In the genomic region with DNA sequence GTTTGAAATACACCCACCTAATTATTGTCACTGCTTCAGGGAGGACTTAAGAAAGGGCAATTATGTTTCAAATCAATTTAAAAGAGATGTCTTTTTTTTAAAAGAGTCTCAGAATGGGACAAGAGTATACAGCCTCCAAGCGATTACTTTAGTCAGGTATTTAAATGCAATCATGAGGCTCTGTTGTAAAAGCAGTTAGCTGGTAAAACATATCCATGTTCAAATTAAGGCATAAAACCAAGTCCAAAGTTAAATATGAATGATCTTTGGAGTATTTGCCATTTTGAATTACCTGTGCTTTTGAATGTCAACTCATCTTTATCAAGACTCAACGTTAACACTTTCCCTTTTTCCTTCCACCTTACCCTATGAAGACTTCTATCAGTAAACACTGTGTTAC, we compare ENCODE assay signal across 9 cellular contexts. TPM values are rescaled to one million over a fixed set of nuclear protein-coding genes. Genes with fewer than 3 reads are reported as not detected.
"Had no signal": no experiment of that assay in that cellular context is flagged by ENCODE, and none has a peak within 500 bp of the region (broad histone marks: within the 10 kb centered on the region; RNA-seq: fewer than 3 reads in every experiment).

No MANE protein-coding gene starts in this region.

- FAIRE-seq: HTR-8/SVneo, K562 had no signal

- H3K36me3 ChIP-seq: HAP-1 had no signal

- H2AFZ ChIP-seq: GM23248 had no signal

- H3K4me3 ChIP-seq: GM23248, HAP-1, K562 had no signal

- DNase-seq: GM23248, GOT3, H7, HFFc6, IMR-90 had no signal

- H3K27ac ChIP-seq: GM23248 had no signal

- H3K4me3 Mint-ChIP-seq: HFFc6 had no signal

- H3K9ac ChIP-seq: GM23248 had no signal

- ATAC-seq: HCT116, K562 had no signal

- H3K27ac Mint-ChIP-seq: HFFc6 had no signal

- H3K9me3 Mint-ChIP-seq: HFFc6 had no signal

- H3K9me3 ChIP-seq: HAP-1 had no signal

RNA-seq across cellular contexts. Expression of gene RPS6KA6, which starts 13.7 kb away (rescaled TPM):
- polyA plus RNA-seq: K562 had no signal
